Comparison of ENCODE assay signal across 32 cellular contexts in genomic region chrX:38886112-38886511, GRCh38.
"Had no signal": no experiment of that assay in that cellular context is flagged by ENCODE, and none has a peak within 500 bp of the region (broad histone marks: within the 10 kb centered on the region; RNA-seq: fewer than 3 reads in every experiment).

No MANE protein-coding gene starts in this region.

- H3K4me1 ChIP-seq: ascending aorta had no signal

- H3K27me3 Mint-ChIP-seq: activated B cell treated with CpG ODN at 0.5 μM for 24 hours; activated CD8-positive, alpha-beta T cell treated with anti-CD3 and anti-CD28 coated beads for 36 hours; activated naive CD4-positive, alpha-beta T cell treated with anti-CD3 and anti-CD28 coated beads, Interleukin-2, amount 10 ng/mL, durations not matched to agents 7 days and 5 days; activated naive CD8-positive, alpha-beta T cell treated with anti-CD3 and anti-CD28 coated beads, Interleukin-2, amount 10 ng/mL, durations not matched to agents 7 days and 5 days; activated T-helper 17 cell treated with anti-CD3 and anti-CD28 coated beads, Interleukin-2, amount 50 U/mL, for 72 hours; effector memory CD8-positive, alpha-beta T cell; T-helper 17 cell had no signal

- H3K36me3 Mint-ChIP-seq: activated naive CD4-positive, alpha-beta T cell treated with anti-CD3 and anti-CD28 coated beads, Interleukin-2, amount 10 ng/mL, durations not matched to agents 7 days and 5 days; activated naive CD4-positive, alpha-beta T cell treated with anti-CD3 and anti-CD28 coated beads, Interleukin-2, amount 50 U/mL, for 72 hours; activated naive CD8-positive, alpha-beta T cell treated with anti-CD3 and anti-CD28 coated beads, Interleukin-2, amount 10 ng/mL, durations not matched to agents 7 days and 5 days had no signal

- H3K4me1 Mint-ChIP-seq: activated naive CD4-positive, alpha-beta T cell treated with anti-CD3 and anti-CD28 coated beads, Interleukin-2, amount 10 ng/mL, durations not matched to agents 7 days and 5 days; activated naive CD8-positive, alpha-beta T cell treated with anti-CD3 and anti-CD28 coated beads, Interleukin-2, amount 10 ng/mL, durations not matched to agents 7 days and 5 days; activated T-helper 17 cell treated with anti-CD3 and anti-CD28 coated beads, Interleukin-2, amount 50 U/mL, for 72 hours; T-helper 17 cell had no signal

- H3K4me3 ChIP-seq: ascending aorta, heart left ventricle had no signal

- H3K27ac Mint-ChIP-seq: activated B cell treated with CpG ODN at 0.5 μM for 24 hours; activated CD8-positive, alpha-beta T cell treated with anti-CD3 and anti-CD28 coated beads for 36 hours; activated naive CD4-positive, alpha-beta T cell treated with anti-CD3 and anti-CD28 coated beads, Interleukin-2, amount 10 ng/mL, durations not matched to agents 7 days and 5 days; activated naive CD4-positive, alpha-beta T cell treated with anti-CD3 and anti-CD28 coated beads, Interleukin-2, amount 50 U/mL, for 72 hours; activated naive CD8-positive, alpha-beta T cell treated with anti-CD3 and anti-CD28 coated beads, Interleukin-2, amount 10 ng/mL, durations not matched to agents 7 days and 5 days; activated T-helper 17 cell treated with anti-CD3 and anti-CD28 coated beads, Interleukin-2, amount 50 U/mL, for 72 hours; effector memory CD8-positive, alpha-beta T cell; T-helper 17 cell; T-helper 2 cell treated with Interferon-gamma antibody and Interleukin-4, amounts not matched to agents 5 μg/mL and 100 μg/mL, for 36 hours had no signal

- H3K27ac ChIP-seq: ascending aorta, brain microvascular endothelial cell, heart left ventricle, WERI-Rb-1 had no signal

- FAIRE-seq: colon, frontal cortex had no signal

- H3K4me3 Mint-ChIP-seq: activated B cell treated with CpG ODN at 0.5 μM for 24 hours; activated CD8-positive, alpha-beta T cell treated with anti-CD3 and anti-CD28 coated beads for 36 hours; activated naive CD4-positive, alpha-beta T cell treated with anti-CD3 and anti-CD28 coated beads, Interleukin-2, amount 10 ng/mL, durations not matched to agents 7 days and 5 days; activated naive CD8-positive, alpha-beta T cell treated with anti-CD3 and anti-CD28 coated beads, Interleukin-2, amount 10 ng/mL, durations not matched to agents 7 days and 5 days; activated T-cell treated with anti-CD3 and anti-CD28 coated beads, Interleukin-2, amount 50 U/mL, for 4 hours; activated T-helper 17 cell treated with anti-CD3 and anti-CD28 coated beads, Interleukin-2, amount 50 U/mL, for 72 hours; effector memory CD8-positive, alpha-beta T cell; T-helper 17 cell; T-helper 2 cell treated with Interferon-gamma antibody and Interleukin-4, amounts not matched to agents 5 μg/mL and 100 μg/mL, for 36 hours had no signal

- H3K36me3 ChIP-seq: ascending aorta, brain microvascular endothelial cell, heart left ventricle, WERI-Rb-1 had no signal

- ATAC-seq: activated CD4-positive, CD25-positive, alpha-beta regulatory T cell treated with anti-CD3 and anti-CD28 coated beads, Interleukin-2, amount 50 U/mL, for 24 hours; activated CD8-positive, alpha-beta T cell treated with anti-CD3 and anti-CD28 coated beads for 36 hours; activated naive CD4-positive, alpha-beta T cell treated with anti-CD3 and anti-CD28 coated beads, Interleukin-2, amount 50 U/mL, for 72 hours; activated T-cell treated with anti-CD3 and anti-CD28 coated beads, Interleukin-2, amount 50 U/mL, for 4 hours; activated T-helper 17 cell treated with anti-CD3 and anti-CD28 coated beads, Interleukin-2, amount 50 U/mL, for 72 hours; effector memory CD8-positive, alpha-beta T cell; esophagus mucosa; heart left ventricle; T-helper 17 cell had no signal

- H3K27me3 ChIP-seq: ascending aorta, brain microvascular endothelial cell, heart left ventricle had no signal

- H3K9me3 ChIP-seq: heart left ventricle had no signal

- DNase-seq: activated B cell treated with CpG ODN at 0.5 μM for 24 hours; activated CD4-positive, alpha-beta T cell treated with anti-CD3 and anti-CD28 coated beads for 48 hours; activated CD4-positive, alpha-beta T cell treated with anti-CD3 and anti-CD28 coated beads, Interleukin-2, amount 50 U/mL, for 1 hour; activated CD4-positive, alpha-beta T cell treated with anti-CD3 and anti-CD28 coated beads, Interleukin-2, amount 50 U/mL, for 48 hours; activated CD8-positive, alpha-beta memory T cell treated with anti-CD3 and anti-CD28 coated beads for 24 hours; activated CD8-positive, alpha-beta T cell treated with anti-CD3 and anti-CD28 coated beads for 36 hours; activated gamma-delta T cell; activated naive CD4-positive, alpha-beta T cell; activated naive CD4-positive, alpha-beta T cell treated with anti-CD3 and anti-CD28 coated beads, Interleukin-2, amount 10 ng/mL, durations not matched to agents 7 days and 5 days; activated naive CD8-positive, alpha-beta T cell treated with anti-CD3 and anti-CD28 coated beads, Interleukin-2, amount 10 ng/mL, durations not matched to agents 7 days and 5 days; activated T-cell treated with anti-CD3 and anti-CD28 coated beads, Interleukin-2, amount 50 U/mL, for 4 hours; brain microvascular endothelial cell; caudate nucleus; cortex of kidney; dermis blood vessel endothelial cell; effector CD4-positive, alpha-beta T cell; effector memory CD8-positive, alpha-beta T cell; foreskin fibroblast; glutamatergic neuron; heart left ventricle; T-helper 1 cell; T-helper 17 cell; T1000; WERI-Rb-1 had no signal

- H3K9me3 Mint-ChIP-seq: activated B cell treated with CpG ODN at 0.5 μM for 24 hours; activated CD8-positive, alpha-beta T cell treated with anti-CD3 and anti-CD28 coated beads for 36 hours; activated naive CD4-positive, alpha-beta T cell treated with anti-CD3 and anti-CD28 coated beads, Interleukin-2, amount 10 ng/mL, durations not matched to agents 7 days and 5 days; activated naive CD4-positive, alpha-beta T cell treated with anti-CD3 and anti-CD28 coated beads, Interleukin-2, amount 50 U/mL, for 72 hours; activated naive CD8-positive, alpha-beta T cell treated with anti-CD3 and anti-CD28 coated beads, Interleukin-2, amount 10 ng/mL, durations not matched to agents 7 days and 5 days; activated T-cell treated with anti-CD3 and anti-CD28 coated beads, Interleukin-2, amount 50 U/mL, for 4 hours; activated T-helper 17 cell treated with anti-CD3 and anti-CD28 coated beads, Interleukin-2, amount 50 U/mL, for 72 hours; effector memory CD8-positive, alpha-beta T cell; T-helper 2 cell treated with Interferon-gamma antibody and Interleukin-4, amounts not matched to agents 5 μg/mL and 100 μg/mL, for 36 hours had no signal
